19 cellular contexts compared by ENCODE assay signal in genomic region chr16:7324306-7324705, GRCh38. TPM values are rescaled to one million over a fixed set of nuclear protein-coding genes. Genes with fewer than 3 reads are reported as not detected.
DNase-seq lines count a peak whose midpoint lies in the region; ATAC-seq and TF ChIP-seq lines count a peak whose summit lies in the region.
"Had no signal": no experiment of that assay in that cellular context is flagged by ENCODE, and none has a peak within 500 bp of the region (broad histone marks: within the 10 kb centered on the region; RNA-seq: fewer than 3 reads in every experiment).

No MANE protein-coding gene starts in this region.

- no peaks in the 10 kb centered on the region for H3K9me3 Mint-ChIP-seq in endodermal cell
- H3K9me3 Mint-ChIP-seq in activated CD4-positive, alpha-beta T cell treated with anti-CD3 and anti-CD28 coated beads, Interleukin-2, amount 10 ng/mL, durations not matched to agents 24 days and 14 days: peaks cover 14% of the 10 kb centered on the region

- DNase-seq in NCI-H146 treated with DMSO at 0.1 percent for 48 hours (lab: John Stamatoyannopoulos, UW; ENCODE audit: unreplicated experiment) (peak; percentile 59), endodermal cell (no peak), left kidney (ENCODE audit: low read depth, low spot score) (peak; percentile 46), AG08395 (ENCODE audit: low spot score) (no peak), foreskin keratinocyte (no peak)
- no peak for DNase-seq in activated CD4-positive, alpha-beta T cell treated with anti-CD3 and anti-CD28 coated beads, Interleukin-2, amount 10 ng/mL, durations not matched to agents 24 days and 14 days
- DNase-seq in activated CD8-positive, alpha-beta memory T cell treated with anti-CD3 and anti-CD28 coated beads, Interleukin-2, amount 50 U/mL, for 4 hours: no peak
- DNase-seq: CD8-positive, alpha-beta T cell; COR-L47; DMS 273 treated with DMSO at 0.1 percent for 48 hours; HCEC 1CT; HFFc6 had no signal

- no peaks in the 10 kb centered on the region for H3K36me3 ChIP-seq in endodermal cell (ENCODE audit: control insufficient read depth, insufficient read depth, low read length)

- no peaks in the 10 kb centered on the region for H3K27me3 ChIP-seq in endodermal cell (ENCODE audit: control insufficient read depth, insufficient read depth, low read length, poor library complexity, severe bottlenecking)
- H3K27me3 ChIP-seq in foreskin keratinocyte: no peaks in the 10 kb centered on the region

- H3K27ac Mint-ChIP-seq in endodermal cell: no peak overlapping the region
- no peak overlapping the region for H3K27ac Mint-ChIP-seq in activated CD4-positive, alpha-beta T cell treated with anti-CD3 and anti-CD28 coated beads, Interleukin-2, amount 10 ng/mL, durations not matched to agents 24 days and 14 days
- H3K27ac Mint-ChIP-seq: CD14-positive monocyte; CD8-positive, alpha-beta T cell; HFFc6; IgD-negative memory B cell had no signal

- H3K4me1 ChIP-seq in endodermal cell (ENCODE audit: control insufficient read depth, insufficient read depth, low read length): peaks cover 9% of the 10 kb centered on the region
- H3K4me1 ChIP-seq in foreskin keratinocyte: no peaks in the 10 kb centered on the region
- H3K4me1 ChIP-seq: A549 had no signal

- no peak for ATAC-seq in foreskin keratinocyte
- ATAC-seq: A549; CD8-positive, alpha-beta T cell had no signal

- H3K27me3 Mint-ChIP-seq in endodermal cell (ENCODE audit: insufficient read depth): peaks cover 5% of the 10 kb centered on the region
- no peaks in the 10 kb centered on the region for H3K27me3 Mint-ChIP-seq in activated CD4-positive, alpha-beta T cell treated with anti-CD3 and anti-CD28 coated beads, Interleukin-2, amount 10 ng/mL, durations not matched to agents 24 days and 14 days
- H3K27me3 Mint-ChIP-seq: IgD-negative memory B cell had no signal

- H3K4me3 Mint-ChIP-seq in endodermal cell: no peak overlapping the region
- no peak overlapping the region for H3K4me3 Mint-ChIP-seq in activated CD4-positive, alpha-beta T cell treated with anti-CD3 and anti-CD28 coated beads, Interleukin-2, amount 10 ng/mL, durations not matched to agents 24 days and 14 days
- H3K4me3 Mint-ChIP-seq: CD14-positive monocyte; CD8-positive, alpha-beta T cell; HFFc6; IgD-negative memory B cell had no signal

- intact Hi-C loops in activated CD4-positive, alpha-beta T cell treated with anti-CD3 and anti-CD28 coated beads, Interleukin-2, amount 10 ng/mL, durations not matched to agents 24 days and 14 days (cut with micrococcal nuclease): no loop called here

- H3K9ac ChIP-seq in endodermal cell (ENCODE audit: extremely low read depth, low read length, poor library complexity, severe bottlenecking): no peak overlapping the region

- H3K4me1 Mint-ChIP-seq in endodermal cell: peaks cover 10% of the 10 kb centered on the region
- no peaks in the 10 kb centered on the region for H3K4me1 Mint-ChIP-seq in activated CD4-positive, alpha-beta T cell treated with anti-CD3 and anti-CD28 coated beads, Interleukin-2, amount 10 ng/mL, durations not matched to agents 24 days and 14 days
- H3K4me1 Mint-ChIP-seq: CD14-positive monocyte, IgD-negative memory B cell had no signal

- H3K4me3 ChIP-seq in endodermal cell (ENCODE audit: low read length): no peak overlapping the region
- H3K4me3 ChIP-seq: A549 had no signal

- no peak for TF ChIP-seq CTCF in endodermal cell (conservative IDR thresholded peaks at IDR 0.05)
- TF ChIP-seq CTCF in foreskin keratinocyte (conservative IDR thresholded peaks at IDR 0.05): no peak

- 6 to 60% methylated on average over 2 to 3 of the region's 3 CpGs for WGBS in endodermal cell (ENCODE audit: insufficient coverage in 1 of 2, insufficient read length in 1 of 2), 2 experiments

- H3K36me3 Mint-ChIP-seq in endodermal cell (ENCODE audit: low read depth): no peaks in the 10 kb centered on the region
- H3K36me3 Mint-ChIP-seq in activated CD4-positive, alpha-beta T cell treated with anti-CD3 and anti-CD28 coated beads, Interleukin-2, amount 10 ng/mL, durations not matched to agents 24 days and 14 days (ENCODE audit: low read depth): no peaks in the 10 kb centered on the region
- H3K36me3 Mint-ChIP-seq: CD14-positive monocyte; CD8-positive, alpha-beta T cell; IgD-negative memory B cell had no signal

- H3K9me3 ChIP-seq in endodermal cell (ENCODE audit: control insufficient read depth, low read length): no peaks in the 10 kb centered on the region
- H3K9me3 ChIP-seq: A549 had no signal

- H3K27ac ChIP-seq in endodermal cell (ENCODE audit: low read depth, low read length): peak overlapping the region; percentile 45
- H3K27ac ChIP-seq in foreskin keratinocyte: no peak overlapping the region
- H3K27ac ChIP-seq: A549 had no signal

RNA-seq across cellular contexts. Expression of gene RBFOX1, which starts 8.3 kb away (rescaled TPM):
- 1 to 10 TPM; 2.6 to 2.7 TPM for total RNA-seq in endodermal cell
- polyA plus RNA-seq in endodermal cell (2013, experiment 1 of 2): 6.1 TPM
- polyA plus RNA-seq in endodermal cell (2013, experiment 2 of 2): 5.1 TPM
- total RNA-seq in activated CD4-positive, alpha-beta T cell treated with anti-CD3 and anti-CD28 coated beads, Interleukin-2, amount 10 ng/mL, durations not matched to agents 24 days and 14 days: not detected in 2 replicates
- total RNA-seq in foreskin keratinocyte: not detected in 2 replicates
- not detected in 2 replicates for polyA plus RNA-seq in foreskin keratinocyte
- total RNA-seq: CD8-positive, alpha-beta T cell; H4; HFFc6; HT1080 had no signal
- polyA plus RNA-seq: A549, AG04450, BJ, CD14-positive monocyte, IgD-negative memory B cell had no signal

Comparison
In these comparisons a context has a peak if more than half of its experiments do, and no peak if none do; other contexts are left out.
1. DNase-seq: peak in NCI-H146 treated with DMSO at 0.1 percent for 48 hours (single experiment) and left kidney (single experiment); none in endodermal cell (single experiment), activated CD4-positive, alpha-beta T cell treated with anti-CD3 and anti-CD28 coated beads, Interleukin-2, amount 10 ng/mL, durations not matched to agents 24 days and 14 days (single experiment), AG08395 (single experiment), foreskin keratinocyte (0 of 2) and activated CD8-positive, alpha-beta memory T cell treated with anti-CD3 and anti-CD28 coated beads, Interleukin-2, amount 50 U/mL, for 4 hours (single experiment).